8 cellular contexts compared by ENCODE assay signal in the genomic region with DNA sequence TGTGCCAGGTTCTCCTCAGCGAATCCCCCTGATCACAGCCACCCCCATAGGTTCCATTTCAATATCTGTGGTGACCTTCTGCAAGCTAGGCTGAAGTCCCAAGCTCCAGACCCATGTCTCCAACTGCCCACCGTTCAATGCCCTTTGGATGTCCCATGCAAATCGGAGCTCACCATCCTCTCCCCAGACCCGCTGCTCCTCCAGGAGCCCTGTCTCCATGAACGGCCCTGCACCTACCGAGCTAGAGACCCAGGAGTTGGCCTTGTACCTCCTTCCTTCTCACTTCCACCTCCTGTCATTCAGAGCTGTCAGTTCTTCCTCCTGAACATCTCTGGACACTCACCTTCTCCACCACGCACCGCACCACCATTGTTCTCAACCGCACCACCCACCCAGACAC. TPM values are rescaled to one million over a fixed set of nuclear protein-coding genes. Genes with fewer than 3 reads are reported as not detected.
DNase-seq lines count a peak whose midpoint lies in the region; ATAC-seq, FAIRE-seq and TF ChIP-seq lines count a peak whose summit lies in the region.

No MANE protein-coding gene starts in this region.

- no peak overlapping the region for H4K5ac ChIP-seq in H9 (ENCODE audit: insufficient read length, low read depth, low read length)

- H2BK5ac ChIP-seq in H9 (ENCODE audit: insufficient read length, low read length), result no peak overlapping the region

- H3K9me2 ChIP-seq in hepatocyte (replicated peaks; ENCODE audit: insufficient read depth), result no peaks in the 10 kb centered on the region

- H2BK12ac ChIP-seq in H9 (ENCODE audit: insufficient read length, low read depth, low read length), result no peak overlapping the region

- no peak overlapping the region for H2BK20ac ChIP-seq in H9 (ENCODE audit: low read depth, low read length, poor library complexity, severe bottlenecking)

- H3K9ac ChIP-seq in H9 (ENCODE audit: extremely low read depth, insufficient read length, low read length), result peak overlapping the region; percentile 42

- no peak overlapping the region for H3K4me3 ChIP-seq in hepatocyte
- peak overlapping the region in 1 of 2 donors; percentile 70 for H3K4me3 ChIP-seq in small intestine (ENCODE audit: low read depth in 1 of 2, low read length in 2 of 2)

- peaks cover 5% of the 10 kb centered on the region for H3K23me2 ChIP-seq in H9 (ENCODE audit: insufficient read length, low read depth, low read length, poor library complexity, severe bottlenecking)

- H3K9me3 ChIP-seq in H9 (ENCODE audit: control insufficient read depth, low read depth, low read length), result no peaks in the 10 kb centered on the region
- no peaks in the 10 kb centered on the region for H3K9me3 ChIP-seq in hepatocyte (ENCODE audit: low read depth)
- no peaks in the 10 kb centered on the region for H3K9me3 ChIP-seq in small intestine (ENCODE audit: control insufficient read depth, low read depth)

- H3K4me2 ChIP-seq in H9 (ENCODE audit: insufficient read depth, insufficient read length, low read length) (peak overlapping the region; percentile 79), hepatocyte (peak overlapping the region; percentile 93)

- ATAC-seq in activated B cell treated with CpG ODN at 0.5 μM for 24 hours (ENCODE audit: low read depth) (no peak), HG02588 (IDR thresholded peaks at IDR 0.05; ENCODE audit: unreplicated experiment) (no peak)
- no peak for ATAC-seq in activated CD4-positive, CD25-positive, alpha-beta regulatory T cell treated with anti-CD3 and anti-CD28 coated beads, Interleukin-2, amount 50 U/mL, for 24 hours

- intact Hi-C loops in activated B cell treated with CpG ODN at 0.5 μM for 24 hours (cut with micrococcal nuclease), result loop anchor here (5.0 kb wide), 4 partner anchors 54 to 279 kb away; a partner anchor contains a TSS

- peaks cover 18 to 21% of the 10 kb centered on the region in 2 experiments for H3K4me1 Mint-ChIP-seq in H9
- H3K4me1 Mint-ChIP-seq in activated B cell treated with CpG ODN at 0.5 μM for 24 hours, result peaks cover 22% of the 10 kb centered on the region

- H3K27me3 ChIP-seq in H9 (ENCODE audit: insufficient read depth, low read length) (no peaks in the 10 kb centered on the region), hepatocyte (no peaks in the 10 kb centered on the region), small intestine (ENCODE audit: control insufficient read depth in 2 of 2, insufficient read depth in 2 of 2, low read length in 2 of 2) (no peaks in the 10 kb centered on the region)

- H3K27me3 Mint-ChIP-seq in H9 (ENCODE audit: low read depth), result peaks cover 32% of the 10 kb centered on the region
- H3K27me3 Mint-ChIP-seq in activated B cell treated with CpG ODN at 0.5 μM for 24 hours, result no peaks in the 10 kb centered on the region

- no peak for FAIRE-seq in small intestine (lab: Jason Lieb, UNC)

- H3K79me2 ChIP-seq in H9 (ENCODE audit: insufficient read depth, low read length) (peaks cover 5% of the 10 kb centered on the region; the same call in 1 of the 2 replicates), hepatocyte (peaks cover 17% of the 10 kb centered on the region)

- H3K18ac ChIP-seq in H9 (ENCODE audit: insufficient read length, low read depth, low read length), result no peak overlapping the region

- DNase-seq in H9 (no peak), activated B cell treated with CpG ODN at 0.5 μM for 24 hours (no peak), hepatocyte (ENCODE audit: low spot score) (no peak), small intestine (no peak), HuH-7.5 (ENCODE audit: low spot score) (no peak), DMS53 treated with DMSO at 0.1 percent for 48 hours (lab: John Stamatoyannopoulos, UW; ENCODE audit: unreplicated experiment) (no peak)

- H2AFZ ChIP-seq in H9 (ENCODE audit: low read length) (no peak overlapping the region), hepatocyte (peak overlapping the region; percentile 92)

- no CpG with 5 or more reads among the region's 9 CpGs for WGBS in H9 (ENCODE audit: extremely low coverage, insufficient read length, low lambda C conversion rate)
- WGBS in hepatocyte (ENCODE audit: low lambda C conversion rate, missing lambda C conversion rate), result 70% methylated on average over 9 of the region's 9 CpGs
- WGBS in small intestine, 3 donors, result 32 to 60% (median 44%) methylated on average over 9 of the region's 9 CpGs

- H3K36me3 Mint-ChIP-seq in H9 (ENCODE audit: insufficient read depth in 1 of 3, low read depth in 3 of 3) (peaks cover 0 to 1% (median 0%) of the 10 kb centered on the region in 3 experiments; a peak in 1 of 7 replicates), activated B cell treated with CpG ODN at 0.5 μM for 24 hours (ENCODE audit: low read depth) (peaks cover 6% of the 10 kb centered on the region)

- no peak overlapping the region for H3T11ph ChIP-seq in H9 (ENCODE audit: low read length)

- H4K91ac ChIP-seq in H9 (ENCODE audit: insufficient read length, low read depth, low read length), result no peak overlapping the region

- H3K27ac Mint-ChIP-seq in H9 (no peak overlapping the region), activated B cell treated with CpG ODN at 0.5 μM for 24 hours (no peak overlapping the region)

- H3K4ac ChIP-seq in H9 (ENCODE audit: low read depth, low read length), result no peak overlapping the region

- H3K23ac ChIP-seq in H9 (ENCODE audit: insufficient read length, low read depth, low read length), result no peak overlapping the region

- H2BK120ac ChIP-seq in H9 (ENCODE audit: low read depth, low read length, poor library complexity, severe bottlenecking), result no peak overlapping the region

- POLR2A ChIA-PET in activated B cell treated with CpG ODN at 0.5 μM for 24 hours (lab: Charles Lee), result no interaction called here

- H3K4me3 Mint-ChIP-seq in H9 (peak overlapping the region; percentile 95 to 98), activated B cell treated with CpG ODN at 0.5 μM for 24 hours (peak overlapping the region; percentile 99)

- no peak overlapping the region; the same call in 1 of the 2 replicates for H3K14ac ChIP-seq in H9 (ENCODE audit: insufficient read depth, low read length)

- no peak overlapping the region for H2AK5ac ChIP-seq in H9 (ENCODE audit: insufficient read length, low read length)

- CTCF ChIA-PET in activated B cell treated with CpG ODN at 0.5 μM for 24 hours (lab: Charles Lee), result interaction anchor here (0.8 kb wide), 1 partner anchor 12 kb away, joined by 3 read pairs; no protein-coding TSS in a partner anchor

- H3K9me3 Mint-ChIP-seq in H9 (no peaks in the 10 kb centered on the region), activated B cell treated with CpG ODN at 0.5 μM for 24 hours (no peaks in the 10 kb centered on the region)

- H3K4me1 ChIP-seq in H9 (ENCODE audit: insufficient read depth, low read length) (peaks cover 2% of the 10 kb centered on the region; the same call in 1 of the 2 replicates), hepatocyte (ENCODE audit: insufficient read depth) (peaks cover 9% of the 10 kb centered on the region), small intestine (ENCODE audit: control insufficient read depth in 2 of 2, insufficient read depth in 1 of 2, low read depth in 1 of 2, low read length in 1 of 2) (peaks cover 0 to 7% of the 10 kb centered on the region in 2 donors)

- TF ChIP-seq CTCF in H9 (conservative IDR thresholded peaks at IDR 0.05) (no peak), activated B cell treated with CpG ODN at 0.5 μM for 24 hours (IDR thresholded peaks at IDR 0.05) (no peak), hepatocyte (IDR thresholded peaks at IDR 0.05; ENCODE audit: poor library complexity) (no peak)

- H2BK15ac ChIP-seq in H9 (ENCODE audit: low read depth, low read length), result no peak overlapping the region

- no peak overlapping the region for H4K8ac ChIP-seq in H9 (replicated peaks; ENCODE audit: insufficient read length, low read depth, low read length)

- H3K27ac ChIP-seq in H9 (ENCODE audit: insufficient read length, low read depth, low read length) (no peak overlapping the region), hepatocyte (peak overlapping the region; percentile 96), small intestine (ENCODE audit: low read depth in 1 of 2, low read length in 1 of 2) (peak overlapping the region; percentile 80 to 84)

- H3K56ac ChIP-seq in H9 (ENCODE audit: insufficient read length, low read depth, low read length), result no peak overlapping the region

- no peaks in the 10 kb centered on the region for H4K20me1 ChIP-seq in H9 (ENCODE audit: control insufficient read depth, insufficient read depth, insufficient read length)
- no peaks in the 10 kb centered on the region for H4K20me1 ChIP-seq in hepatocyte (ENCODE audit: insufficient read depth, poor library complexity, severe bottlenecking)

- H3K79me1 ChIP-seq in H9 (ENCODE audit: insufficient read depth, low read depth, low read length, poor library complexity, severe bottlenecking), result peaks cover 4% of the 10 kb centered on the region

- H3K36me3 ChIP-seq in hepatocyte (replicated peaks; ENCODE audit: insufficient read depth, low read depth), result no peaks in the 10 kb centered on the region
- no peaks in the 10 kb centered on the region for H3K36me3 ChIP-seq in small intestine (ENCODE audit: control insufficient read depth in 2 of 2, insufficient read depth in 2 of 2, low read length in 2 of 2)

RNA-seq across cellular contexts. Expression of a gene that starts 1.0 kb away (rescaled TPM):
- 36.9 and 39.8 TPM in 2 replicates for total RNA-seq in H9 (2021)
- total RNA-seq in activated B cell treated with CpG ODN at 0.5 μM for 24 hours, result 16.8 and 23.4 TPM in 2 replicates
- total RNA-seq in hepatocyte, result 29.1 and 30.1 TPM in 2 replicates
- polyA plus RNA-seq in hepatocyte, result 33.3 and 36.9 TPM in 2 replicates
- polyA plus RNA-seq in small intestine, result 100 to 1,000 TPM in 1 of 3 donors, 10 to 100 TPM in 2; 27.5 to 162 (median 82.7) TPM
